In the genomic region with DNA sequence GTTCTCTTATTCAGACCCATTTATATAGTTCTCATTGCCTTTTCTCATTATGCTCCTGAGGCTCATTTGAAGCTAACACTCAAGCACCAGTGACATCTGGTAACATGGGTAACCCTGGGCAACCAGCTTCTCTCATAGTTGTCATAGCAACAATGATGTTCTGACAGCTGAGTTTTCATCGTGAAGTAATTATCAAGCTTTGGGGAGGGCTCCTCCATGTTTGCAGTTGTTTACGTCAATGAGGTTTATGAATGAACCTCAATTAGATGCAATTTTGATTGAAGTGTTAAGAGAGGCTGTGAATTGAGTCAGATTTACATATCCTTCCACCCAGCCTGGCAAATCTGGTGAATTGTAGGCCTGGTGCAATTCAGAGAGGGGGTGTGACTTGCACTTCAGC, we compare ENCODE assay signal across 21 cellular contexts.
DNase-seq lines count a peak whose midpoint lies in the region; ATAC-seq lines count a peak whose summit lies in the region.
"Had no signal": no experiment of that assay in that cellular context is flagged by ENCODE, and none has a peak within 500 bp of the region (broad histone marks: within the 10 kb centered on the region; RNA-seq: fewer than 3 reads in every experiment).

No MANE protein-coding gene starts in this region.

- no peak overlapping the region for H3K18ac ChIP-seq in mesendoderm (ENCODE audit: low read length)

- H3K27ac ChIP-seq in mesendoderm (ENCODE audit: low read depth, low read length) = no peak overlapping the region
- H3K27ac ChIP-seq: PC-9, SJCRH30 had no signal

- DNase-seq in Jurkat, Clone E6-1 (ENCODE audit: low read depth, low spot score) = peak; percentile 7
- DNase-seq in NCI-H1417 treated with DMSO at 0.1 percent for 48 hours (lab: John Stamatoyannopoulos, UW) = peak; percentile 91
- peak; percentile 46 for DNase-seq in NCI-H69 (lab: John Stamatoyannopoulos, UW)
- DNase-seq in mesendoderm = peak; percentile 24
- DNase-seq in stimulated activated CD4-positive, alpha-beta T cell treated with anti-CD3 and anti-CD28 coated beads, Interleukin-12 subunit alpha, Interleukin-12 subunit beta, amount 100 ng/mL, for 4 hours = no peak
- DNase-seq: activated CD8-positive, alpha-beta T cell treated with anti-CD3 and anti-CD28 coated beads, Interleukin-2, amount 10 ng/mL, durations not matched to agents 7 days and 5 days; activated naive CD4-positive, alpha-beta T cell treated with anti-CD3 and anti-CD28 coated beads, Interleukin-2, amount 50 U/mL, for 16 hours; activated T-cell treated with anti-CD3 and anti-CD28 coated beads, Interleukin-2, amount 50 U/mL, for 48 hours; aorta; effector CD8-positive, alpha-beta T cell; KBM-7; MV-4-11; NCI-H510A; PC-9; right cardiac atrium; SJCRH30; stimulated activated naive CD4-positive, alpha-beta T cell treated with Interleukin-2 at 50 U/mL for 16 hours; trophoblast cell had no signal

- no peak overlapping the region for H2BK120ac ChIP-seq in mesendoderm (ENCODE audit: low read depth, low read length)

- H2AK5ac ChIP-seq in mesendoderm (ENCODE audit: low read length) = no peak overlapping the region

- H3K4me2 ChIP-seq in mesendoderm (ENCODE audit: low read length) = no peak overlapping the region
- H3K4me2 ChIP-seq: PC-9 had no signal

- H4K8ac ChIP-seq in mesendoderm (ENCODE audit: low read depth, low read length) = no peak overlapping the region

- H3K56ac ChIP-seq in mesendoderm (ENCODE audit: low read length) = no peak overlapping the region

- H3K79me2 ChIP-seq in mesendoderm (ENCODE audit: control insufficient read depth, insufficient read depth, low read length) = no peaks in the 10 kb centered on the region

- H4K5ac ChIP-seq in mesendoderm (ENCODE audit: low read length) = no peak overlapping the region

- H3K27me3 ChIP-seq in mesendoderm (ENCODE audit: insufficient read depth, low read length, poor library complexity) = no peaks in the 10 kb centered on the region
- H3K27me3 ChIP-seq: SJCRH30 had no signal

- no peaks in the 10 kb centered on the region for H3K79me1 ChIP-seq in mesendoderm (ENCODE audit: low read length)

- H3K4me1 ChIP-seq in mesendoderm (ENCODE audit: control insufficient read depth, low read depth, low read length) = no peaks in the 10 kb centered on the region
- H3K4me1 ChIP-seq: SJCRH30 had no signal

- H2BK15ac ChIP-seq in mesendoderm (replicated peaks; ENCODE audit: low read depth) = no peak overlapping the region

- no peak overlapping the region for H3K4me3 ChIP-seq in Jurkat, Clone E6-1 (ENCODE audit: low read length)
- no peak overlapping the region for H3K4me3 ChIP-seq in mesendoderm (ENCODE audit: low read length)
- H3K4me3 ChIP-seq: PC-9, SJCRH30 had no signal

- no peaks in the 10 kb centered on the region for H3K36me3 ChIP-seq in mesendoderm (ENCODE audit: control insufficient read depth, insufficient read depth, low read length)
- H3K36me3 ChIP-seq: SJCRH30 had no signal

- H3K4ac ChIP-seq in mesendoderm (ENCODE audit: low read depth, low read length) = no peak overlapping the region

- ATAC-seq in activated CD4-positive, CD25-positive, alpha-beta regulatory T cell treated with anti-CD3 and anti-CD28 coated beads, Interleukin-2, amount 50 U/mL, for 24 hours = no peak
- no peak for ATAC-seq in HG03097 (IDR thresholded peaks at IDR 0.05; ENCODE audit: low FRiP score, unreplicated experiment)
- ATAC-seq: activated CD8-positive, alpha-beta T cell treated with anti-CD3 and anti-CD28 coated beads, Interleukin-2, amount 10 ng/mL, durations not matched to agents 7 days and 5 days; right cardiac atrium; WTC11 had no signal

- H2BK5ac ChIP-seq in mesendoderm (ENCODE audit: low read length) = no peak overlapping the region

- H3K9ac ChIP-seq in mesendoderm (ENCODE audit: low read length) = no peak overlapping the region

- no peak overlapping the region for H3K23ac ChIP-seq in mesendoderm (ENCODE audit: low read length)

- no CpG with 5 or more reads among the region's 2 CpGs for WGBS in mesendoderm (ENCODE audit: extremely low coverage, insufficient coverage, low lambda C conversion rate)
